In the genomic region with DNA sequence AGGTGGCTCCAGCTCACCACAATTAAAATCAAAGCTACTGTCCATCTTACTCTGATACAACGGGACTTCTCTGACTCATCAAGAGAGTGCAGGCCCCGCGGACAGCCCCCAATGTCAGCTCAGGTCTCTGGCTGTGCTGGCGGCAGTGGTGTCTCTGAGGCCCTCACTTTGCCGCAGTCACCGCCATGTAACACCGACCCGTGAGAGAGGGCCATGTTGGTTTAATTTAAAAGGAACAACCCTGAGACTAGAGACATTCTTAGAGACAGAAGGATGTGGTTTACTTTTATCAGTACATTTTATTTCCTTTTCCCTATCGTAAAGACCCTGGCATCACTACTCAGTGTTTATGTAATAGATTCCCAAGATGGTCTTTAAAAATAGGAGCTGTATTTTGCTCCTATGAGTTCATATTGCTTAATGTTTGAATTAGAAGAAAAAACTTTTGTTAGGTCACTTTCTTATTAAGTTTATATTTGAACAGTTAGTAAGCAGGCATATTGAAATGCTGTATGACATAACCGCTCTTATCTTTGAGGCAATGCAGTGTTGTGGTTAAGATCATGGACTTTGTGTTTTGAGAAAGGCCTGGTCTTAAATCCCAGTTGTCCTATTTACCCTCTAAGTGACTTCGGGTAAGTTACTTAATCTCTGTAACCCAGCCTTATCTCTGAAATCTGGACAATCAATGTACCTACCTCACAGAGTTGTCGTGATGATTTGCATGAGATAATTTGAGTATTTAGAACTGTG, we compare ENCODE assay signal across 20 cellular contexts. TPM values are rescaled to one million over a fixed set of nuclear protein-coding genes. Genes with fewer than 3 reads are reported as not detected.
DNase-seq lines count a peak whose midpoint lies in the region; ATAC-seq, FAIRE-seq and TF ChIP-seq lines count a peak whose summit lies in the region.
"Had no signal": no experiment of that assay in that cellular context is flagged by ENCODE, and none has a peak within 500 bp of the region (broad histone marks: within the 10 kb centered on the region; RNA-seq: fewer than 3 reads in every experiment).

No MANE protein-coding gene starts in this region.

- FAIRE-seq in astrocyte (lab: Jason Lieb, UNC), result no peak
- FAIRE-seq: D721Med, keratinocyte, TTC549 had no signal

- no peaks in the 10 kb centered on the region for H3K27me3 ChIP-seq in astrocyte (ENCODE audit: insufficient read depth, low read length)
- no peaks in the 10 kb centered on the region for H3K27me3 ChIP-seq in naive thymus-derived CD4-positive, alpha-beta T cell (ENCODE audit: control insufficient read depth in 2 of 2, insufficient read depth in 2 of 2, low read length in 2 of 2)

- H3K27ac ChIP-seq in astrocyte (ENCODE audit: low read depth, low read length), result peak overlapping the region; percentile 1
- no peak overlapping the region for H3K27ac ChIP-seq in naive thymus-derived CD4-positive, alpha-beta T cell (ENCODE audit: low read depth, low read length)
- H3K27ac ChIP-seq: SK-N-MC had no signal

- peaks cover 14% of the 10 kb centered on the region for H3K36me3 Mint-ChIP-seq in astrocyte (ENCODE audit: low read depth, unreplicated experiment)
- H3K36me3 Mint-ChIP-seq in naive thymus-derived CD4-positive, alpha-beta T cell, result peaks cover 0 to 20% (median 5%) of the 10 kb centered on the region in 5 donors
- H3K36me3 Mint-ChIP-seq in stimulated activated memory B cell treated with anti-CD40 and anti-IgM and Interleukin-4, amounts not matched to agents 10 μg/mL and 1 μg/mL and 100 μg/mL, for 72 hours, result no peaks in the 10 kb centered on the region
- peaks cover 9% of the 10 kb centered on the region for H3K36me3 Mint-ChIP-seq in activated naive CD4-positive, alpha-beta T cell treated with anti-CD3 and anti-CD28 coated beads for 36 hours (ENCODE audit: low read depth)
- H3K36me3 Mint-ChIP-seq: memory B cell; stimulated activated effector memory CD8-positive, alpha-beta T cell treated with anti-CD3 and anti-CD28 coated beads, Interleukin-12 subunit alpha, Interleukin-12 subunit beta, amount 100 ng/mL, for 72 hours had no signal

- CTCF ChIA-PET in naive thymus-derived CD4-positive, alpha-beta T cell (lab: Charles Lee), result no interaction called here
- CTCF ChIA-PET in activated naive CD4-positive, alpha-beta T cell treated with anti-CD3 and anti-CD28 coated beads for 36 hours (lab: Charles Lee), result interaction anchor here (0.6 kb wide), 2 partner anchors 20 to 321 kb away, joined by 3 read pairs; no protein-coding TSS in a partner anchor

- H3K9me3 ChIP-seq in astrocyte (ENCODE audit: insufficient read depth, low read depth, low read length), result no peaks in the 10 kb centered on the region
- H3K9me3 ChIP-seq in naive thymus-derived CD4-positive, alpha-beta T cell (ENCODE audit: control insufficient read depth in 2 of 3, low read length in 3 of 3), result no peaks in the 10 kb centered on the region

- peak; percentile 57 for ATAC-seq in naive thymus-derived CD4-positive, alpha-beta T cell
- no peak for ATAC-seq in stimulated activated memory B cell treated with anti-CD40 and anti-IgM and Interleukin-4, amounts not matched to agents 10 μg/mL and 1 μg/mL and 100 μg/mL, for 72 hours
- ATAC-seq: activated T-cell treated with anti-CD3 and anti-CD28 coated beads, Interleukin-2, amount 50 U/mL, for 72 hours; stimulated activated effector memory CD8-positive, alpha-beta T cell treated with anti-CD3 and anti-CD28 coated beads, Interleukin-12 subunit alpha, Interleukin-12 subunit beta, amount 100 ng/mL, for 72 hours had no signal

- H3K27ac Mint-ChIP-seq in astrocyte (ENCODE audit: unreplicated experiment), result no peak overlapping the region
- H3K27ac Mint-ChIP-seq in naive thymus-derived CD4-positive, alpha-beta T cell, result peak overlapping the region in 7 of 9 donors; percentile 5 to 82 (median 60)
- no peak overlapping the region for H3K27ac Mint-ChIP-seq in stimulated activated memory B cell treated with anti-CD40 and anti-IgM and Interleukin-4, amounts not matched to agents 10 μg/mL and 1 μg/mL and 100 μg/mL, for 72 hours
- H3K27ac Mint-ChIP-seq in activated naive CD4-positive, alpha-beta T cell treated with anti-CD3 and anti-CD28 coated beads for 36 hours, result no peak overlapping the region
- H3K27ac Mint-ChIP-seq: activated T-cell treated with anti-CD3 and anti-CD28 coated beads, Interleukin-2, amount 50 U/mL, for 72 hours; memory B cell; stimulated activated effector memory CD8-positive, alpha-beta T cell treated with anti-CD3 and anti-CD28 coated beads, Interleukin-12 subunit alpha, Interleukin-12 subunit beta, amount 100 ng/mL, for 72 hours had no signal

- H2AFZ ChIP-seq in astrocyte (ENCODE audit: low read depth, low read length), result no peak overlapping the region

- DNase-seq in EH (ENCODE audit: low read depth) (peak; percentile 13), Kasumi-1 (lab: John Stamatoyannopoulos, UW) (peak; percentile 16 to 17), astrocyte (ENCODE audit: low read depth) (peak; percentile 34), HCEC 1CT (no peak)
- DNase-seq in naive thymus-derived CD4-positive, alpha-beta T cell, result peak in 5 of 9 donors; percentile 1 to 22 (median 8)
- DNase-seq in activated naive CD4-positive, alpha-beta T cell treated with anti-CD3 and anti-CD28 coated beads for 36 hours, result no peak
- DNase-seq: activated CD4-positive, alpha-beta T cell treated with anti-CD3 and anti-CD28 coated beads, Interleukin-2, amount 50 U/mL, for 48 hours; activated T-cell treated with anti-CD3 and anti-CD28 coated beads, Interleukin-2, amount 50 U/mL, for 72 hours; caudate nucleus; effector CD8-positive, alpha-beta T cell; NCI-H2081 treated with DMSO at 0.1 percent for 48 hours; NCI-H69; stimulated activated CD4-positive, alpha-beta T cell treated with anti-CD3 and anti-CD28 coated beads, Interleukin-12 subunit alpha, Interleukin-12 subunit beta, amount 100 ng/mL, for 4 hours had no signal

- peaks cover 3% of the 10 kb centered on the region for H4K20me1 ChIP-seq in astrocyte (ENCODE audit: insufficient read depth, low read length)

- no peaks in the 10 kb centered on the region for H3K36me3 ChIP-seq in astrocyte (ENCODE audit: insufficient read depth, low read length)
- no peaks in the 10 kb centered on the region for H3K36me3 ChIP-seq in naive thymus-derived CD4-positive, alpha-beta T cell (ENCODE audit: control insufficient read depth in 2 of 3, insufficient read depth in 3 of 3, low read length in 3 of 3)

- H3K79me2 ChIP-seq in astrocyte (ENCODE audit: insufficient read depth, low read length), result peaks cover 5% of the 10 kb centered on the region

- peaks cover 14% of the 10 kb centered on the region for H3K4me1 Mint-ChIP-seq in astrocyte (ENCODE audit: low read depth, unreplicated experiment)
- H3K4me1 Mint-ChIP-seq in naive thymus-derived CD4-positive, alpha-beta T cell, result peaks cover 7 to 45% (median 37%) of the 10 kb centered on the region in 7 donors
- no peaks in the 10 kb centered on the region for H3K4me1 Mint-ChIP-seq in stimulated activated memory B cell treated with anti-CD40 and anti-IgM and Interleukin-4, amounts not matched to agents 10 μg/mL and 1 μg/mL and 100 μg/mL, for 72 hours
- peaks cover 25% of the 10 kb centered on the region for H3K4me1 Mint-ChIP-seq in activated naive CD4-positive, alpha-beta T cell treated with anti-CD3 and anti-CD28 coated beads for 36 hours (ENCODE audit: low read depth)
- H3K4me1 Mint-ChIP-seq: memory B cell had no signal

- H3K9ac ChIP-seq in astrocyte (ENCODE audit: low read length), result no peak overlapping the region

- TF ChIP-seq CTCF in astrocyte (IDR thresholded peaks at IDR 0.05; ENCODE audit: insufficient read depth, low read depth, low read length), result no peak

- no peaks in the 10 kb centered on the region for H3K4me1 ChIP-seq in astrocyte (ENCODE audit: insufficient read depth, low read length)
- H3K4me1 ChIP-seq in naive thymus-derived CD4-positive, alpha-beta T cell (ENCODE audit: control insufficient read depth in 2 of 2, insufficient read depth in 2 of 2, low read length in 2 of 2), result peaks cover 0 to 6% of the 10 kb centered on the region in 2 donors

- POLR2A ChIA-PET in naive thymus-derived CD4-positive, alpha-beta T cell (lab: Charles Lee), result interaction anchor here (0.6 to 0.7 kb wide), 2 partner anchors 10 to 808 kb away, joined by 3 read pairs; no protein-coding TSS in a partner anchor

- no peaks in the 10 kb centered on the region for H3K9me3 Mint-ChIP-seq in astrocyte (ENCODE audit: unreplicated experiment)
- no peaks in the 10 kb centered on the region for H3K9me3 Mint-ChIP-seq in naive thymus-derived CD4-positive, alpha-beta T cell
- no peaks in the 10 kb centered on the region for H3K9me3 Mint-ChIP-seq in stimulated activated memory B cell treated with anti-CD40 and anti-IgM and Interleukin-4, amounts not matched to agents 10 μg/mL and 1 μg/mL and 100 μg/mL, for 72 hours
- H3K9me3 Mint-ChIP-seq in activated naive CD4-positive, alpha-beta T cell treated with anti-CD3 and anti-CD28 coated beads for 36 hours, result no peaks in the 10 kb centered on the region
- H3K9me3 Mint-ChIP-seq: activated T-cell treated with anti-CD3 and anti-CD28 coated beads, Interleukin-2, amount 50 U/mL, for 72 hours; memory B cell; stimulated activated effector memory CD8-positive, alpha-beta T cell treated with anti-CD3 and anti-CD28 coated beads, Interleukin-12 subunit alpha, Interleukin-12 subunit beta, amount 100 ng/mL, for 72 hours had no signal

- no peak overlapping the region for H3K4me3 Mint-ChIP-seq in astrocyte (ENCODE audit: unreplicated experiment)
- H3K4me3 Mint-ChIP-seq in naive thymus-derived CD4-positive, alpha-beta T cell, result peak overlapping the region in 8 of 10 donors; percentile 22 to 80 (median 57)
- no peak overlapping the region for H3K4me3 Mint-ChIP-seq in stimulated activated memory B cell treated with anti-CD40 and anti-IgM and Interleukin-4, amounts not matched to agents 10 μg/mL and 1 μg/mL and 100 μg/mL, for 72 hours
- no peak overlapping the region for H3K4me3 Mint-ChIP-seq in activated naive CD4-positive, alpha-beta T cell treated with anti-CD3 and anti-CD28 coated beads for 36 hours
- H3K4me3 Mint-ChIP-seq: memory B cell; stimulated activated effector memory CD8-positive, alpha-beta T cell treated with anti-CD3 and anti-CD28 coated beads, Interleukin-12 subunit alpha, Interleukin-12 subunit beta, amount 100 ng/mL, for 72 hours had no signal

- H3K27me3 Mint-ChIP-seq in astrocyte (ENCODE audit: low read depth, unreplicated experiment), result no peaks in the 10 kb centered on the region
- no peaks in the 10 kb centered on the region for H3K27me3 Mint-ChIP-seq in naive thymus-derived CD4-positive, alpha-beta T cell
- H3K27me3 Mint-ChIP-seq in stimulated activated memory B cell treated with anti-CD40 and anti-IgM and Interleukin-4, amounts not matched to agents 10 μg/mL and 1 μg/mL and 100 μg/mL, for 72 hours, result no peaks in the 10 kb centered on the region
- H3K27me3 Mint-ChIP-seq in activated naive CD4-positive, alpha-beta T cell treated with anti-CD3 and anti-CD28 coated beads for 36 hours (ENCODE audit: low read depth), result no peaks in the 10 kb centered on the region
- H3K27me3 Mint-ChIP-seq: memory B cell had no signal

- H3K4me2 ChIP-seq in astrocyte (ENCODE audit: low read length), result no peak overlapping the region

- intact Hi-C loops in naive thymus-derived CD4-positive, alpha-beta T cell (cut with micrococcal nuclease), result no loop called here
- intact Hi-C loops in activated naive CD4-positive, alpha-beta T cell treated with anti-CD3 and anti-CD28 coated beads for 36 hours (cut with micrococcal nuclease), result no loop called here

- H3K4me3 ChIP-seq in astrocyte (ENCODE audit: insufficient read depth, low read depth, low read length), result no peak overlapping the region
- H3K4me3 ChIP-seq in naive thymus-derived CD4-positive, alpha-beta T cell (ENCODE audit: low read length), result no peak overlapping the region
- H3K4me3 ChIP-seq: SK-N-MC had no signal

RNA-seq across cellular contexts. Expression of a gene that starts 23.4 kb away (rescaled TPM):
- 16.4 and 19.2 TPM in 2 replicates for total RNA-seq in astrocyte
- 10 to 100 TPM in 1 of 5 experiments, 1 to 10 TPM in 4; 6.5 to 16.4 (median 7.1) TPM for total RNA-seq in naive thymus-derived CD4-positive, alpha-beta T cell
- 1 to 10 TPM in 1 of 2 donors, under 1 TPM in 1; 0.85 to 1.2 TPM for polyA plus RNA-seq in naive thymus-derived CD4-positive, alpha-beta T cell
- total RNA-seq in activated naive CD4-positive, alpha-beta T cell treated with anti-CD3 and anti-CD28 coated beads for 36 hours, result 10 to 100 TPM; 12.6 to 13.7 TPM

Comparison
In these comparisons a context has a peak if more than half of its experiments do, and no peak if none do; other contexts are left out.
1. DNase-seq: peak in EH (single experiment), Kasumi-1 (2 of 2), astrocyte (single experiment) and naive thymus-derived CD4-positive, alpha-beta T cell (5 of 9); none in HCEC 1CT (single experiment) and activated naive CD4-positive, alpha-beta T cell treated with anti-CD3 and anti-CD28 coated beads for 36 hours (single experiment).
2. H3K27ac Mint-ChIP-seq: peak in naive thymus-derived CD4-positive, alpha-beta T cell (7 of 9); none in astrocyte (single experiment), stimulated activated memory B cell treated with anti-CD40 and anti-IgM and Interleukin-4, amounts not matched to agents 10 μg/mL and 1 μg/mL and 100 μg/mL, for 72 hours (single experiment) and activated naive CD4-positive, alpha-beta T cell treated with anti-CD3 and anti-CD28 coated beads for 36 hours (single experiment).
3. H3K4me3 Mint-ChIP-seq: peak in naive thymus-derived CD4-positive, alpha-beta T cell (8 of 10); none in astrocyte (single experiment), stimulated activated memory B cell treated with anti-CD40 and anti-IgM and Interleukin-4, amounts not matched to agents 10 μg/mL and 1 μg/mL and 100 μg/mL, for 72 hours (single experiment) and activated naive CD4-positive, alpha-beta T cell treated with anti-CD3 and anti-CD28 coated beads for 36 hours (single experiment).